14 cellular contexts compared by ENCODE assay signal in the genomic region with DNA sequence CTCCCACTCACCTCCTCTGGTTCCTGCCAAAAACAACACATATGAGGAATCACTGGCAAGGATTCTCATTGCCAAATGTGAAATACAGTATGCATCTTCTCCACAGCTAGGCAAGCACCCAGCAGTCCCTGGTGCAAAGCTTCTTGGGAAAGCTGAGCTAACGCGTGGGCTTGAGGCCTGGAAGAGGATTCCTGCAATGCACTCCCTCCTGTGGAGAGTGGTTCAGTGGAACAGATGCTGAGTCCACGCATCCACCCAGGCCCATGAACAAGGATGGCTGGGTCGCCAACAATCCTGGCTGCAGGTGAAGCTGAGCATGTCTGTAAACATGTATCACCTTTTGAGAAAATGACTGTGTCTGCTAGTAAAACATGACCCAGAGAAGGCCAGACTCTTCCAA.
A peak's percentile ranks its signal among the peaks of the same experiment; 100 is the strongest.
DNase-seq lines count a peak whose midpoint lies in the region; TF ChIP-seq lines count a peak whose summit lies in the region.
"Had no signal": no experiment of that assay in that cellular context is flagged by ENCODE, and none has a peak within 500 bp of the region (broad histone marks: within the 10 kb centered on the region; RNA-seq: fewer than 3 reads in every experiment).

No MANE protein-coding gene starts in this region.

- no peak for TF ChIP-seq CTCF in choroid plexus epithelial cell (conservative IDR thresholded peaks at IDR 0.05; ENCODE audit: low read depth, low read length)

- no peak overlapping the region for H3K4me3 ChIP-seq in choroid plexus epithelial cell (ENCODE audit: low read depth, low read length)

- DNase-seq in Ammon's horn (ENCODE audit: low spot score) (peak; percentile 49), choroid plexus epithelial cell (ENCODE audit: low read depth) (peak; percentile 31), mesenteric fat pad (ENCODE audit: low spot score) (peak; percentile 76), stromal cell of bone marrow (ENCODE audit: low read depth) (peak; percentile 11), inferior parietal cortex (ENCODE audit: extremely low spot score) (no peak), NCI-H446 treated with DMSO at 0.1 percent for 48 hours (lab: John Stamatoyannopoulos, UW) (no peak), NCI-H526 (lab: John Stamatoyannopoulos, UW) (no peak)
- DNase-seq: ACHN; C1 segment of cervical spinal cord; Calu3; CD4-positive, alpha-beta T cell; DMS 273 treated with DMSO at 0.1 percent for 48 hours; HCEC 1CT; HFFc6 had no signal

Comparison
In these comparisons a context has a peak if more than half of its experiments do, and no peak if none do; other contexts are left out.
1. DNase-seq: peak in Ammon's horn (single experiment), choroid plexus epithelial cell (single experiment), mesenteric fat pad (single experiment) and stromal cell of bone marrow (single experiment); none in inferior parietal cortex (single experiment), NCI-H446 treated with DMSO at 0.1 percent for 48 hours (single experiment) and NCI-H526 (0 of 2).